ENCODE assay signal across 26 cellular contexts in the genomic region with DNA sequence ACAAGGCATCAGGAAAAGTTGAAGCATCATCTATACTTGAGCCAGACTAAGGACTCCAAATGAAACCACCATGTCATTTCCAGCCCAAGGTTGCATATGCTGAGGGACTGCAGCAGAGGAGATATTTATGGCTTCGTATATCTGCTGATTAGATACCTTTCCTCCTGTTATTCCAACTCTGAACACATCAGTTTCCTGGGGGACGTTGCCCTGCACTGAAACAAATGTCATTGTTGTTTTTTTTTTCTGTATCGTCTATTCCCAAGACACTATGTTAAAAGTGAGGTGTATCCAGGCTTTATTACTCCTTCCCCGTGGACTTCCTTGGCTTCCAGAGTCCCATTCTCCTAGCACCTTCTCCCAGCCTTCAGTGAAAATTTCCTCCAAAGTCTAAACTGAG. TPM values are rescaled to one million over a fixed set of nuclear protein-coding genes. Genes with fewer than 3 reads are reported as not detected.
DNase-seq lines count a peak whose midpoint lies in the region; ATAC-seq and TF ChIP-seq lines count a peak whose summit lies in the region.
"Had no signal": no experiment of that assay in that cellular context is flagged by ENCODE, and none has a peak within 500 bp of the region (broad histone marks: within the 10 kb centered on the region; RNA-seq: fewer than 3 reads in every experiment).

OR7A17 (minus strand) TSS at position 101 of the 400 bp plus-strand sequence. CDS start 4,777 bp downstream, outside the sequence.

- H3K4me1 Mint-ChIP-seq in IgD-negative memory B cell: peaks cover 14 to 28% (median 16%) of the 10 kb centered on the region in 3 donors
- H3K4me1 Mint-ChIP-seq in endothelial cell (ENCODE audit: unreplicated experiment): peaks cover 15% of the 10 kb centered on the region
- H3K4me1 Mint-ChIP-seq in naive B cell: peaks cover 18 to 46% (median 34%) of the 10 kb centered on the region in 3 donors
- H3K4me1 Mint-ChIP-seq in neural progenitor cell: peaks cover 3% of the 10 kb centered on the region

- H2AFZ ChIP-seq in neural progenitor cell (replicated peaks): no peak within 1 kb of the TSS

- TF ChIP-seq EP300 in transverse colon (IDR thresholded peaks at IDR 0.05; ENCODE audit: low read depth): no peak

- in situ Hi-C loops in transverse colon (cut with MboI; ENCODE audit: low pct_ligation_motif_present in 1 of 4, low pct_unique_long_range_greater_than_20kb in 1 of 4, low sequenced_read_pairs in 3 of 4): loop anchor here in 1 of 4 donors (25.0 kb wide), 1 partner anchor 324 kb away; the partner anchor contains the start of gene NDUFB7

- H3K4me1 ChIP-seq in transverse colon (peaks cover 0 to 7% (median 2%) of the 10 kb centered on the region in 4 donors), neural progenitor cell (no peaks in the 10 kb centered on the region)
- H3K4me1 ChIP-seq: Caco-2 had no signal

- DNase-seq in endothelial cell (ENCODE audit: low spot score) (no peak), naive B cell (no peak), HCEC 1CT (no peak), transverse colon (no peak), neural progenitor cell (ENCODE audit: low spot score) (no peak)
- no peak for DNase-seq in activated effector memory CD4-positive, alpha-beta T cell treated with Interleukin-2 at 50 U/mL for 16 hours
- DNase-seq: 8988T; ACHN; Caco-2; Calu3; CD4-positive, alpha-beta T cell; CD8-positive, alpha-beta T cell; DMS53; DMS79; DND-41; EL; GDM1 had no signal

- H4K20me1 ChIP-seq in neural progenitor cell (ENCODE audit: low read depth): no peaks in the 10 kb centered on the region
- H4K20me1 ChIP-seq: BLaER1 treated with 17β-estradiol and CSF1 and Interleukin-3, amounts not matched to agents 10 nM and 100 nM had no signal

- H3K27ac ChIP-seq in transverse colon (no peak within 1 kb of the TSS), neural progenitor cell (no peak within 1 kb of the TSS)
- H3K27ac ChIP-seq: BLaER1 treated with 17β-estradiol and CSF1 and Interleukin-3, amounts not matched to agents 10 nM and 100 nM; C4-2B had no signal

- H3K4me3 Mint-ChIP-seq in IgD-negative memory B cell (peak within 1 kb of the TSS in 1 of 4 donors; percentile 81), endothelial cell (ENCODE audit: unreplicated experiment) (peak within 1 kb of the TSS; percentile 57), naive B cell (peak within 1 kb of the TSS in 5 of 8 donors; percentile 14 to 54 (median 34)), neural progenitor cell (no peak within 1 kb of the TSS)
- H3K4me3 Mint-ChIP-seq: CD4-positive, alpha-beta T cell; CD8-positive, alpha-beta T cell had no signal

- intact Hi-C loops in transverse colon (cut with DNase I; ENCODE audit: low total_unique reads): no loop called here

- peaks cover 13% of the 10 kb centered on the region for H3K27me3 ChIP-seq in transverse colon
- no peaks in the 10 kb centered on the region for H3K27me3 ChIP-seq in neural progenitor cell
- H3K27me3 ChIP-seq: BLaER1 treated with 17β-estradiol and CSF1 and Interleukin-3, amounts not matched to agents 10 nM and 100 nM had no signal

- H3K27me3 Mint-ChIP-seq in IgD-negative memory B cell (peaks cover 12% of the 10 kb centered on the region), endothelial cell (ENCODE audit: unreplicated experiment) (no peaks in the 10 kb centered on the region), naive B cell (peaks cover 0 to 13% (median 8%) of the 10 kb centered on the region in 3 donors), neural progenitor cell (ENCODE audit: insufficient read depth, low read depth) (peaks cover 3% of the 10 kb centered on the region)

- no peaks in the 10 kb centered on the region for H3F3A ChIP-seq in neural progenitor cell (ENCODE audit: low read depth)

- H3K9me3 Mint-ChIP-seq in IgD-negative memory B cell (peaks cover 0 to 2% (median 0%) of the 10 kb centered on the region in 3 donors), endothelial cell (ENCODE audit: unreplicated experiment) (peaks cover 9% of the 10 kb centered on the region), naive B cell (no peaks in the 10 kb centered on the region), neural progenitor cell (no peaks in the 10 kb centered on the region)
- H3K9me3 Mint-ChIP-seq: CD4-positive, alpha-beta T cell; CD8-positive, alpha-beta T cell had no signal

- H3K9ac ChIP-seq in neural progenitor cell: no peak within 1 kb of the TSS
- H3K9ac ChIP-seq: BLaER1 treated with 17β-estradiol and CSF1 and Interleukin-3, amounts not matched to agents 10 nM and 100 nM had no signal

- H3K4me3 ChIP-seq in transverse colon: no peak within 1 kb of the TSS
- H3K4me3 ChIP-seq in neural progenitor cell: no peak within 1 kb of the TSS
- H3K4me3 ChIP-seq: BLaER1 treated with 17β-estradiol and CSF1 and Interleukin-3, amounts not matched to agents 10 nM and 100 nM; GM12878 had no signal

- no peak within 1 kb of the TSS for H3K4me2 ChIP-seq in neural progenitor cell

- ATAC-seq in naive B cell (ENCODE audit: low read depth in 2 of 2): no peak
- ATAC-seq: CD8-positive, alpha-beta T cell; GM12878 had no signal

- H3K9me3 ChIP-seq in transverse colon: no peaks in the 10 kb centered on the region
- H3K9me3 ChIP-seq in neural progenitor cell (ENCODE audit: low read depth): no peaks in the 10 kb centered on the region
- H3K9me3 ChIP-seq: BLaER1 treated with 17β-estradiol and CSF1 and Interleukin-3, amounts not matched to agents 10 nM and 100 nM; Caco-2 had no signal

- H3K27ac Mint-ChIP-seq in IgD-negative memory B cell: peak within 1 kb of the TSS in 2 of 3 donors; percentile 31 to 32
- no peak within 1 kb of the TSS for H3K27ac Mint-ChIP-seq in endothelial cell (ENCODE audit: unreplicated experiment)
- H3K27ac Mint-ChIP-seq in naive B cell: peak within 1 kb of the TSS in 5 of 6 donors; percentile 12 to 72 (median 65)
- H3K27ac Mint-ChIP-seq in neural progenitor cell: no peak within 1 kb of the TSS
- H3K27ac Mint-ChIP-seq: CD4-positive, alpha-beta T cell; CD8-positive, alpha-beta T cell had no signal

- H3K36me3 ChIP-seq in transverse colon (no peaks in the 10 kb centered on the region), neural progenitor cell (no peaks in the 10 kb centered on the region)
- H3K36me3 ChIP-seq: BLaER1 treated with 17β-estradiol and CSF1 and Interleukin-3, amounts not matched to agents 10 nM and 100 nM had no signal

- TF ChIP-seq POLR2A in transverse colon (IDR thresholded peaks at IDR 0.05): no peak

- H3K36me3 Mint-ChIP-seq in IgD-negative memory B cell (no peaks in the 10 kb centered on the region), endothelial cell (ENCODE audit: low read depth, unreplicated experiment) (no peaks in the 10 kb centered on the region), naive B cell (no peaks in the 10 kb centered on the region), neural progenitor cell (no peaks in the 10 kb centered on the region)
- H3K36me3 Mint-ChIP-seq: CD8-positive, alpha-beta T cell had no signal

- no peak for TF ChIP-seq CTCF in endothelial cell (IDR thresholded peaks at IDR 0.05; ENCODE audit: unreplicated experiment)
- TF ChIP-seq CTCF in transverse colon (IDR thresholded peaks at IDR 0.05): no peak
- TF ChIP-seq CTCF in neural progenitor cell (IDR thresholded peaks at IDR 0.05): no peak

- WGBS in transverse colon (ENCODE audit: low coverage in 1 of 2), 2 donors: 46 to 59% methylated on average over 4 of the region's 4 CpGs

- no peaks in the 10 kb centered on the region for H3K79me2 ChIP-seq in neural progenitor cell (ENCODE audit: low read depth)

RNA-seq across cellular contexts. Expression of gene OR7A17, which starts in this region (rescaled TPM):
- polyA plus RNA-seq in IgD-negative memory B cell: not detected
- total RNA-seq in endothelial cell (ENCODE audit: unreplicated experiment): not detected
- polyA plus RNA-seq in naive B cell (ENCODE audit: low read depth in 6 of 6): not detected
- not detected for total RNA-seq in transverse colon
- total RNA-seq in neural progenitor cell (ENCODE audit: low replicate concordance): not detected in 2 replicates
- total RNA-seq: A673; Caco-2; Calu3; CD4-positive, alpha-beta T cell; CD8-positive, alpha-beta T cell; Daoy; G401; GM12878 had no signal
- polyA plus RNA-seq: AG04450, BJ, GM12878 had no signal

Comparison
In these comparisons a context has a peak if more than half of its experiments do, and no peak if none do; other contexts are left out.
1. H3K27ac Mint-ChIP-seq: peak in IgD-negative memory B cell (2 of 3) and naive B cell (5 of 6); none in endothelial cell (single experiment) and neural progenitor cell (single experiment).